ENCODE assay signal across 14 cellular contexts in genomic region chr19:6352381-6353165, GRCh38.
DNase-seq lines count a peak whose midpoint lies in the region; ATAC-seq and TF ChIP-seq lines count a peak whose summit lies in the region.
"Had no signal": no experiment of that assay in that cellular context is flagged by ENCODE, and none has a peak within 500 bp of the region (broad histone marks: within the 10 kb centered on the region; RNA-seq: fewer than 3 reads in every experiment).

No MANE protein-coding gene starts in this region.

- H3K9me3 ChIP-seq in HEK293 (ENCODE audit: control insufficient read depth, insufficient read depth, low read depth, low read length) (no peaks in the 10 kb centered on the region), parathyroid adenoma (ENCODE audit: control insufficient read depth, low read length) (no peaks in the 10 kb centered on the region)

- ATAC-seq in GM21381 (IDR thresholded peaks at IDR 0.05; ENCODE audit: unreplicated experiment) (no peak), GM21367 (IDR thresholded peaks at IDR 0.05; ENCODE audit: unreplicated experiment) (no peak)

- no peaks in the 10 kb centered on the region for H3K27me3 ChIP-seq in parathyroid adenoma (ENCODE audit: control insufficient read depth, insufficient read depth, low read length)

- H3K4me2 ChIP-seq in parathyroid adenoma (ENCODE audit: low read length) = peak overlapping the region; percentile 45

- H2AFZ ChIP-seq in parathyroid adenoma = no peak overlapping the region

- H3K4me1 ChIP-seq in HEK293 (ENCODE audit: control insufficient read depth, insufficient read depth, low read length) = no peaks in the 10 kb centered on the region
- H3K4me1 ChIP-seq in parathyroid adenoma = peaks cover 2% of the 10 kb centered on the region

- no peak overlapping the region for H3K4me3 ChIP-seq in HEK293 (ENCODE audit: low read depth, low read length)
- peak overlapping the region; percentile 7 for H3K4me3 ChIP-seq in parathyroid adenoma (ENCODE audit: low read depth, low read length)

- TF ChIP-seq CTCF in HEK293 (tag by site-specific recombination; IDR thresholded peaks at IDR 0.05) (no peak), VCaP (conservative IDR thresholded peaks at IDR 0.05) (no peak), parathyroid adenoma (IDR thresholded peaks at IDR 0.05) (no peak)

- no peaks in the 10 kb centered on the region for H3K79me2 ChIP-seq in parathyroid adenoma

- H3K9ac ChIP-seq in parathyroid adenoma = no peak overlapping the region

- H3K27ac ChIP-seq in HEK293 (ENCODE audit: extremely low read depth, low read depth, low read length) (no peak overlapping the region), VCaP (peak overlapping the region; percentile 29; the same call in 1 of the 2 replicates), parathyroid adenoma (no peak overlapping the region)
- H3K27ac ChIP-seq: HL-60 had no signal

- DNase-seq in activated CD4-positive, alpha-beta T cell treated with anti-CD3 and anti-CD28 coated beads, Interleukin-2, amount 50 U/mL, for 4 hours = no peak
- DNase-seq: C1 segment of cervical spinal cord; CD4-positive, alpha-beta memory T cell; DMS153; DMS79 treated with DMSO at 0.1 percent for 48 hours; EL; HCEC 1CT; KBM-7 had no signal

- CTCF ChIA-PET in HEK293 (lab: Yijun Ruan, JAX) = interaction anchor here (1.3 to 1.7 kb wide), 2 partner anchors 134 to 184 kb away, joined by 4 to 6 read pairs; no protein-coding TSS in a partner anchor

- POLR2A ChIA-PET in HEK293 (lab: Yijun Ruan, JAX) = no interaction called here

- H3K36me3 ChIP-seq in HEK293 (ENCODE audit: control insufficient read depth in 2 of 2, insufficient read depth in 1 of 2, low read length in 2 of 2) (no peaks in the 10 kb centered on the region), parathyroid adenoma (ENCODE audit: control insufficient read depth, insufficient read depth, low read length) (no peaks in the 10 kb centered on the region)

TF ChIP-seq in HEK293, 187 proteins besides CTCF, POLR2A, EP300 and RAD21:
- no peak for TF ChIP-seq YY2 (tag by site-specific recombination; IDR thresholded peaks at IDR 0.05)
- TF ChIP-seq SALL2 (tag by site-specific recombination; IDR thresholded peaks at IDR 0.05; ENCODE audit: borderline replicate concordance) = no peak
- peak; percentile 69; the same call in 1 of the 2 replicates for TF ChIP-seq RBAK (tag by site-specific recombination; IDR thresholded peaks at IDR 0.05)
